Comparison of ENCODE assay signal across 15 cellular contexts in genomic region chr10:62450905-62451605, GRCh38.
A peak's percentile ranks its signal among the peaks of the same experiment; 100 is the strongest.
DNase-seq lines count a peak whose midpoint lies in the region; ATAC-seq and TF ChIP-seq lines count a peak whose summit lies in the region.
"Had no signal": no experiment of that assay in that cellular context is flagged by ENCODE, and none has a peak within 500 bp of the region (broad histone marks: within the 10 kb centered on the region; RNA-seq: fewer than 3 reads in every experiment).

No MANE protein-coding gene starts in this region.

- peak; percentile 23 for DNase-seq in CD1c-positive myeloid dendritic cell (ENCODE audit: extremely low spot score)
- DNase-seq in PC-3, result no peak
- DNase-seq in memory B cell (ENCODE audit: low spot score in 2 of 2), result no peak
- no peak for DNase-seq in stimulated activated naive B cell treated with anti-CD40 and anti-IgM and Interleukin-4, amounts not matched to agents 10 μg/mL and 1 μg/mL and 100 μg/mL, for 72 hours
- no peak for DNase-seq in H7
- DNase-seq in effector CD8-positive, alpha-beta T cell (lab: John Stamatoyannopoulos, UW), result no peak
- no peak for DNase-seq in smooth muscle cell (lab: John Stamatoyannopoulos, UW; ENCODE audit: unreplicated experiment)
- DNase-seq: AML-193, DMS 273 treated with DMSO at 0.1 percent for 48 hours, KG1, MG63, NCI-H1105, NCI-H1694 treated with DMSO at 0.1 percent for 48 hours, NCI-H69, SHP77 treated with DMSO at 0.1 percent for 48 hours had no signal

- H3K36me3 ChIP-seq in PC-3 (ENCODE audit: low read depth, low read length), result no peaks in the 10 kb centered on the region
- H3K36me3 ChIP-seq in H7 (replicated peaks; ENCODE audit: control insufficient read depth, insufficient read depth, low read length), result no peaks in the 10 kb centered on the region
- no peaks in the 10 kb centered on the region for H3K36me3 ChIP-seq in smooth muscle cell (ENCODE audit: low read depth)
- H3K36me3 ChIP-seq: MG63 had no signal

- H3K27me3 ChIP-seq in PC-3 (ENCODE audit: low read length), result no peaks in the 10 kb centered on the region
- H3K27me3 ChIP-seq in H7 (ENCODE audit: control insufficient read depth, insufficient read depth, low read length), result no peaks in the 10 kb centered on the region
- no peaks in the 10 kb centered on the region for H3K27me3 ChIP-seq in smooth muscle cell (ENCODE audit: low read depth)
- H3K27me3 ChIP-seq: MG63 had no signal

- ATAC-seq in PC-3, result no peak
- ATAC-seq in memory B cell (ENCODE audit: low read depth), result peak; percentile 56
- ATAC-seq in stimulated activated naive B cell treated with anti-CD40 and anti-IgM and Interleukin-4, amounts not matched to agents 10 μg/mL and 1 μg/mL and 100 μg/mL, for 72 hours (replicated peaks), result peak; percentile 95 to 97

- H2AFZ ChIP-seq in PC-3 (ENCODE audit: low read length), result peak overlapping the region; percentile 8
- no peak overlapping the region for H2AFZ ChIP-seq in smooth muscle cell (ENCODE audit: low read depth)

- no peak overlapping the region for H3K27ac Mint-ChIP-seq in memory B cell
- H3K27ac Mint-ChIP-seq in stimulated activated naive B cell treated with anti-CD40 and anti-IgM and Interleukin-4, amounts not matched to agents 10 μg/mL and 1 μg/mL and 100 μg/mL, for 72 hours, result peak overlapping the region; percentile 10

- no peak overlapping the region for H3K4me3 Mint-ChIP-seq in memory B cell
- peak overlapping the region; percentile 6 to 29 for H3K4me3 Mint-ChIP-seq in stimulated activated naive B cell treated with anti-CD40 and anti-IgM and Interleukin-4, amounts not matched to agents 10 μg/mL and 1 μg/mL and 100 μg/mL, for 72 hours

- intact Hi-C loops in PC-3 (cut with micrococcal nuclease), result no loop called here

- no peaks in the 10 kb centered on the region for H3K9me3 Mint-ChIP-seq in memory B cell
- peaks cover 0 to 2% of the 10 kb centered on the region in 2 donors for H3K9me3 Mint-ChIP-seq in stimulated activated naive B cell treated with anti-CD40 and anti-IgM and Interleukin-4, amounts not matched to agents 10 μg/mL and 1 μg/mL and 100 μg/mL, for 72 hours

- H3K9me3 ChIP-seq in PC-3 (ENCODE audit: low read length) (no peaks in the 10 kb centered on the region), smooth muscle cell (replicated peaks; ENCODE audit: low read depth) (no peaks in the 10 kb centered on the region)
- H3K9me3 ChIP-seq: MG63 had no signal

- H3F3A ChIP-seq in PC-3 (ENCODE audit: low read length, unreplicated experiment), result no peaks in the 10 kb centered on the region
- peaks cover 6% of the 10 kb centered on the region for H3F3A ChIP-seq in smooth muscle cell (ENCODE audit: low read depth)

- peaks cover 8% of the 10 kb centered on the region for H3K4me1 Mint-ChIP-seq in memory B cell
- peaks cover 18 to 32% of the 10 kb centered on the region in 2 donors for H3K4me1 Mint-ChIP-seq in stimulated activated naive B cell treated with anti-CD40 and anti-IgM and Interleukin-4, amounts not matched to agents 10 μg/mL and 1 μg/mL and 100 μg/mL, for 72 hours

- TF ChIP-seq CTCF in PC-3 (conservative IDR thresholded peaks at IDR 0.05; ENCODE audit: low read depth, low read length), result no peak
- no peak for TF ChIP-seq CTCF in smooth muscle cell (IDR thresholded peaks at IDR 0.05; ENCODE audit: borderline replicate concordance, insufficient read depth, poor library complexity, severe bottlenecking)

- H3K9ac ChIP-seq in PC-3 (ENCODE audit: low read length), result no peak overlapping the region
- H3K9ac ChIP-seq in smooth muscle cell (ENCODE audit: low read depth), result no peak overlapping the region

- H3K4me3 ChIP-seq in PC-3 (ENCODE audit: low read length) (no peak overlapping the region), H7 (ENCODE audit: insufficient read depth, low read depth, low read length) (no peak overlapping the region), smooth muscle cell (no peak overlapping the region)
- H3K4me3 ChIP-seq: MG63 had no signal

- H4K20me1 ChIP-seq in PC-3 (ENCODE audit: low read length) (no peaks in the 10 kb centered on the region), smooth muscle cell (ENCODE audit: low read depth) (no peaks in the 10 kb centered on the region)

- CTCF ChIA-PET in PC-3 (lab: Charles Lee), result no interaction called here

- no peaks in the 10 kb centered on the region for H3K36me3 Mint-ChIP-seq in memory B cell
- H3K36me3 Mint-ChIP-seq in stimulated activated naive B cell treated with anti-CD40 and anti-IgM and Interleukin-4, amounts not matched to agents 10 μg/mL and 1 μg/mL and 100 μg/mL, for 72 hours, result no peaks in the 10 kb centered on the region

- H3K4me1 ChIP-seq in PC-3 (ENCODE audit: insufficient read depth, low read length) (peaks cover 14% of the 10 kb centered on the region), smooth muscle cell (ENCODE audit: low read depth) (no peaks in the 10 kb centered on the region)

- 69% methylated on average over 6 of the region's 6 CpGs for WGBS in smooth muscle cell (ENCODE audit: low lambda C conversion rate)

- H3K79me2 ChIP-seq in PC-3 (ENCODE audit: low read length) (no peaks in the 10 kb centered on the region), smooth muscle cell (ENCODE audit: low read depth) (no peaks in the 10 kb centered on the region)

- POLR2A ChIA-PET in PC-3 (lab: Charles Lee; ENCODE audit: unreplicated experiment), result interaction anchor here (0.6 kb wide), 1 partner anchor 1256 kb away, joined by 4 read pairs; no protein-coding TSS in a partner anchor

- no peaks in the 10 kb centered on the region for H3K9me2 ChIP-seq in PC-3 (replicated peaks; ENCODE audit: low read length)

- H3K4me2 ChIP-seq in PC-3 (ENCODE audit: low read length) (no peak overlapping the region), smooth muscle cell (no peak overlapping the region)

- no TSS peak for BruUV-seq in PC-3 (replicated peaks; lab: Mats Ljungman, UMichigan)

- H3K27me3 Mint-ChIP-seq in memory B cell, result no peaks in the 10 kb centered on the region
- no peaks in the 10 kb centered on the region for H3K27me3 Mint-ChIP-seq in stimulated activated naive B cell treated with anti-CD40 and anti-IgM and Interleukin-4, amounts not matched to agents 10 μg/mL and 1 μg/mL and 100 μg/mL, for 72 hours

- H3K27ac ChIP-seq in PC-3 (ENCODE audit: low read length) (no peak overlapping the region), smooth muscle cell (ENCODE audit: low read depth) (no peak overlapping the region)
